In the genomic region with DNA sequence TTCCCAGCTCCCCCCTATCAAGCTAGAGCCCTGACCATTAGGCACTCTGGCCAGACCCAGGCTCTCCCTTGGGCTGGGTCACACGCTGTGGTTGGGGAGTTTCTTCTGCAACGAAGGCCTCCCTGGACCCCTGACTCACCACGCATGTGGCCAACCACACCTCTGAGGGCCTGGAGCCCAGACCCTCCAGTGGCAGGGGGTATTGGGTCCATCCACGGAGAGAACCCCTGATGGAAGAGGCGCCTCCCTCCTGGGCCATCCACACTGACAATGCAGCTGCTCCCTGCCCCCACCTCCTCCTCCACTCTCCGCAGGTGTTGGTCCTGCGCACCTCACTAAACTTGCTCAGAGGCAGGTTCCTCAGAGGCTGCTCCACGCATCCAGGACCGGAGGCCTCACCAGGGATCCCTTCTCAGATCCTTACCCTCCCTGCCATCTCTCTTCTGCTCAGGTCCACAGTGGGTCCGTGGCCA, we compare ENCODE assay signal across 13 cellular contexts.
DNase-seq lines count a peak whose midpoint lies in the region; ATAC-seq, FAIRE-seq and TF ChIP-seq lines count a peak whose summit lies in the region.
"Had no signal": no experiment of that assay in that cellular context is flagged by ENCODE, and none has a peak within 500 bp of the region (broad histone marks: within the 10 kb centered on the region; RNA-seq: fewer than 3 reads in every experiment).

No MANE protein-coding gene starts in this region.

- H3K36me3 Mint-ChIP-seq in CD14-positive monocyte = peaks cover 0 to 4% of the 10 kb centered on the region in 2 donors
- H3K36me3 Mint-ChIP-seq in neural progenitor cell = no peaks in the 10 kb centered on the region

- no peaks in the 10 kb centered on the region for H3K79me2 ChIP-seq in neural progenitor cell (ENCODE audit: low read depth)

- H3K4me1 ChIP-seq in prostate gland (replicated peaks) (no peaks in the 10 kb centered on the region), neural progenitor cell (no peaks in the 10 kb centered on the region)
- H3K4me1 ChIP-seq: body of pancreas, gastrocnemius medialis had no signal

- H3K27ac ChIP-seq in prostate gland = no peak overlapping the region
- H3K27ac ChIP-seq in neural progenitor cell = no peak overlapping the region
- H3K27ac ChIP-seq: body of pancreas, gastrocnemius medialis had no signal

- intact Hi-C loops in CD14-positive monocyte (cut with micrococcal nuclease) = no loop called here
- intact Hi-C loops in prostate gland (cut with DNase I) = no loop called here

- H3K9me3 ChIP-seq in prostate gland (no peaks in the 10 kb centered on the region), neural progenitor cell (ENCODE audit: low read depth) (no peaks in the 10 kb centered on the region)
- H3K9me3 ChIP-seq: body of pancreas, gastrocnemius medialis had no signal

- H3K36me3 ChIP-seq in prostate gland = no peaks in the 10 kb centered on the region
- no peaks in the 10 kb centered on the region for H3K36me3 ChIP-seq in neural progenitor cell
- H3K36me3 ChIP-seq: gastrocnemius medialis had no signal

- ATAC-seq in GM19351 (IDR thresholded peaks at IDR 0.05; ENCODE audit: unreplicated experiment) (peak; percentile 18), HG02763 (IDR thresholded peaks at IDR 0.05; ENCODE audit: unreplicated experiment) (peak; percentile 20), HG03460 (IDR thresholded peaks at IDR 0.05; ENCODE audit: unreplicated experiment) (peak; percentile 26)
- ATAC-seq: body of pancreas; effector memory CD8-positive, alpha-beta T cell; gastrocnemius medialis had no signal

- H3K4me3 ChIP-seq in prostate gland (no peak overlapping the region), neural progenitor cell (no peak overlapping the region)
- H3K4me3 ChIP-seq: body of pancreas, gastrocnemius medialis had no signal

- 93% methylated on average over 10 of the region's 10 CpGs for WGBS in prostate gland

- no peak overlapping the region for H3K4me2 ChIP-seq in neural progenitor cell

- H4K20me1 ChIP-seq in neural progenitor cell (ENCODE audit: low read depth) = no peaks in the 10 kb centered on the region

- DNase-seq in CD14-positive monocyte (ENCODE audit: low spot score) (no peak), D721Med (ENCODE audit: insufficient read length, low spot score) (no peak), prostate gland (ENCODE audit: low spot score) (no peak), neural progenitor cell (ENCODE audit: low spot score) (no peak)
- DNase-seq in stimulated activated CD8-positive, alpha-beta memory T cell treated with anti-CD3 and anti-CD28 coated beads, Interleukin-4, amount 100 ng/mL, for 48 hours = no peak
- DNase-seq: body of pancreas; effector memory CD8-positive, alpha-beta T cell; gastrocnemius medialis; islet precursor cell; NCI-H2081 treated with DMSO at 0.1 percent for 48 hours had no signal

- FAIRE-seq in D721Med (lab: Jason Lieb, UNC) = no peak

- TF ChIP-seq POLR2A in prostate gland (IDR thresholded peaks at IDR 0.05) = no peak

- no peak overlapping the region for H3K4me3 Mint-ChIP-seq in CD14-positive monocyte
- no peak overlapping the region for H3K4me3 Mint-ChIP-seq in neural progenitor cell
- H3K4me3 Mint-ChIP-seq: effector memory CD8-positive, alpha-beta T cell had no signal

- peak overlapping the region; percentile 73 to 95 (median 84) for H3K27ac Mint-ChIP-seq in CD14-positive monocyte
- no peak overlapping the region for H3K27ac Mint-ChIP-seq in neural progenitor cell
- H3K27ac Mint-ChIP-seq: effector memory CD8-positive, alpha-beta T cell had no signal

- no peak overlapping the region for H3K9ac ChIP-seq in neural progenitor cell

- H3K27me3 Mint-ChIP-seq in CD14-positive monocyte (ENCODE audit: low read depth in 3 of 3) (peaks cover 1 to 5% (median 1%) of the 10 kb centered on the region in 3 donors), neural progenitor cell (ENCODE audit: insufficient read depth, low read depth) (peaks cover 4% of the 10 kb centered on the region)
- H3K27me3 Mint-ChIP-seq: effector memory CD8-positive, alpha-beta T cell had no signal

- no peaks in the 10 kb centered on the region for H3K27me3 ChIP-seq in prostate gland (replicated peaks; ENCODE audit: insufficient read depth)
- H3K27me3 ChIP-seq in neural progenitor cell = no peaks in the 10 kb centered on the region
- H3K27me3 ChIP-seq: body of pancreas, gastrocnemius medialis had no signal

- H2AFZ ChIP-seq in neural progenitor cell (replicated peaks) = no peak overlapping the region

- no peaks in the 10 kb centered on the region for H3F3A ChIP-seq in neural progenitor cell (ENCODE audit: low read depth)

- H3K9me3 Mint-ChIP-seq in CD14-positive monocyte (peaks cover 0 to 8% (median 0%) of the 10 kb centered on the region in 7 donors), neural progenitor cell (no peaks in the 10 kb centered on the region)
- H3K9me3 Mint-ChIP-seq: effector memory CD8-positive, alpha-beta T cell had no signal

- H3K4me1 Mint-ChIP-seq in CD14-positive monocyte (peaks cover 23% of the 10 kb centered on the region), neural progenitor cell (no peaks in the 10 kb centered on the region)

- no peak for TF ChIP-seq CTCF in CD14-positive monocyte (IDR thresholded peaks at IDR 0.05)
- TF ChIP-seq CTCF in D721Med (IDR thresholded peaks at IDR 0.05; ENCODE audit: insufficient read depth, missing control alignments) = no peak
- TF ChIP-seq CTCF in prostate gland (IDR thresholded peaks at IDR 0.05) = no peak
- no peak for TF ChIP-seq CTCF in neural progenitor cell (IDR thresholded peaks at IDR 0.05)
